21 cellular contexts compared by ENCODE assay signal in the genomic region with DNA sequence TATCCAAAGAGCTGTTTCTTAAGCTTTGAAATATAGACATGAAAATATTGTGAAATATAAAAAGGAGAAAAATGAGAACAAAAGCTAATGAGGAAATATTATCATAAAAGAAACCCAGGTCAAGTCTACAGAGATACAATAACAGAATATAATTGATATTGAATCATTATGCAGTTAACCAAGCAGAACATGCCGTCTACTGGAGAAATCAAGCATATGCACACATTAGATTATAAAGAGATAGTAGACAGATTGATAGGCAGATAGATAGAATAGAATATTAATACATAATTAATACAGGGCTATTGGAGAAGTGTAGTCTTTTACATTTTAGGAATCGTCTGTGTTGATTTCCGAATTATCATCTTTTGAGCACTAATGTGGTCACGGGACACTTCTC.
"Had no signal": no experiment of that assay in that cellular context is flagged by ENCODE, and none has a peak within 500 bp of the region (broad histone marks: within the 10 kb centered on the region; RNA-seq: fewer than 3 reads in every experiment).

No MANE protein-coding gene starts in this region.

- H3K27me3 ChIP-seq: cardiac muscle cell, esophagus squamous epithelium, tibial nerve, uterus had no signal

- ATAC-seq: activated CD8-positive, alpha-beta T cell treated with anti-CD3 and anti-CD28 coated beads for 36 hours; left colon had no signal

- DNase-seq: activated CD4-positive, alpha-beta T cell treated with anti-CD3 and anti-CD28 coated beads, Interleukin-2, amount 10 ng/mL, durations not matched to agents 24 days and 14 days; activated CD4-positive, CD25-positive, alpha-beta regulatory T cell; activated CD8-positive, alpha-beta T cell treated with anti-CD3 and anti-CD28 coated beads for 36 hours; activated naive CD4-positive, alpha-beta T cell treated with Interleukin-2 at 50 U/mL for 16 hours; activated naive CD8-positive, alpha-beta T cell treated with anti-CD3 and anti-CD28 coated beads, Interleukin-2, amount 10 ng/mL, durations not matched to agents 7 days and 5 days; activated T-cell treated with anti-CD3 and anti-CD28 coated beads, Interleukin-2, amount 50 U/mL, for 1 hour; amygdala; dermis blood vessel endothelial cell; effector memory CD4-positive, alpha-beta T cell; esophagus squamous epithelium; left colon; nephron progenitor cell; nucleus accumbens; posterior cingulate gyrus; retina; T-helper 9 cell; uterus had no signal

- FAIRE-seq: endothelial cell of umbilical vein had no signal

- H3K9me3 ChIP-seq: esophagus squamous epithelium, tibial nerve, uterus had no signal

- H3K27ac ChIP-seq: cardiac muscle cell, esophagus squamous epithelium, skin epidermis, tibial nerve, uterus had no signal

- H3K4me1 ChIP-seq: esophagus squamous epithelium, tibial nerve, uterus had no signal

- H3K36me3 ChIP-seq: cardiac muscle cell, esophagus squamous epithelium, tibial nerve, uterus had no signal

- H3K4me3 ChIP-seq: cardiac muscle cell, esophagus squamous epithelium, skin epidermis, tibial nerve, uterus had no signal
